25 cellular contexts compared by ENCODE assay signal in the genomic region with DNA sequence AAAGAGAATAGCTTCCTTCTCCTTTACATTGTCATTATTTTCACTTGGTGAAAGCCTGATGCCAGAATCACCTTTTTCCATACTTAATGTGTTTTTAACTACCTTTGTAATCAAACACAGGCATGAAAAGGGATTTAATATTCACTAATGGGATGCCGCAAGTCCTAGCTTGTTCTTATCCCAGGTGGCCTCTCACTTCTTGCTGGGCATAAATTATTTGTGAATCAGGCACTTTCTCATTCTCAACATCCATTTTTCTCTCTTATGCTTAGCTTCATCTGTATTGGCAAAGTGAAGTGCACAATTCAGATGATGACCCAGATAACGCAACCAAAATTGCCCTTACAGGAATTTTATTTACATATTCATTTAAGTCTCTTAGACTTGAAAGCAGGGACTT. TPM values are rescaled to one million over a fixed set of nuclear protein-coding genes. Genes with fewer than 3 reads are reported as not detected.
A peak's percentile ranks its signal among the peaks of the same experiment; 100 is the strongest.
DNase-seq lines count a peak whose midpoint lies in the region; ATAC-seq and TF ChIP-seq lines count a peak whose summit lies in the region.
"Had no signal": no experiment of that assay in that cellular context is flagged by ENCODE, and none has a peak within 500 bp of the region (broad histone marks: within the 10 kb centered on the region; RNA-seq: fewer than 3 reads in every experiment).

No MANE protein-coding gene starts in this region.

- H3K27ac Mint-ChIP-seq in nephron progenitor cell (peak overlapping the region; percentile 61), mesothelial cell of epicardium (no peak overlapping the region)
- H3K27ac Mint-ChIP-seq: activated CD4-positive, alpha-beta T cell treated with anti-CD3 and anti-CD28 coated beads, Interleukin-2, amount 10 ng/mL, durations not matched to agents 24 days and 14 days; activated naive CD4-positive, alpha-beta T cell treated with anti-CD3 and anti-CD28 coated beads for 36 hours; CD4-positive, CD25-positive, alpha-beta regulatory T cell had no signal

- ATAC-seq in HG02884 (IDR thresholded peaks at IDR 0.05; ENCODE audit: unreplicated experiment): no peak

- H3K9me3 Mint-ChIP-seq in nephron progenitor cell (no peaks in the 10 kb centered on the region), mesothelial cell of epicardium (no peaks in the 10 kb centered on the region)
- H3K9me3 Mint-ChIP-seq: activated CD4-positive, alpha-beta T cell treated with anti-CD3 and anti-CD28 coated beads, Interleukin-2, amount 10 ng/mL, durations not matched to agents 24 days and 14 days; activated naive CD4-positive, alpha-beta T cell treated with anti-CD3 and anti-CD28 coated beads for 36 hours had no signal

- TF ChIP-seq CTCF in nephron progenitor cell (IDR thresholded peaks at IDR 0.05) (no peak), mesothelial cell of epicardium (IDR thresholded peaks at IDR 0.05; ENCODE audit: unreplicated experiment) (no peak)

- H3K4me3 Mint-ChIP-seq in nephron progenitor cell (no peak overlapping the region), mesothelial cell of epicardium (no peak overlapping the region)
- H3K4me3 Mint-ChIP-seq: activated CD4-positive, alpha-beta T cell treated with anti-CD3 and anti-CD28 coated beads, Interleukin-2, amount 10 ng/mL, durations not matched to agents 24 days and 14 days; activated naive CD4-positive, alpha-beta T cell treated with anti-CD3 and anti-CD28 coated beads for 36 hours; CD4-positive, CD25-positive, alpha-beta regulatory T cell had no signal

- H3K27me3 Mint-ChIP-seq in nephron progenitor cell (ENCODE audit: low read depth, poor library complexity): no peaks in the 10 kb centered on the region
- peaks cover 4% of the 10 kb centered on the region for H3K27me3 Mint-ChIP-seq in mesothelial cell of epicardium (ENCODE audit: low read depth)

- DNase-seq in NCI-H1694 treated with DMSO at 0.1 percent for 48 hours (lab: John Stamatoyannopoulos, UW) (peak; percentile 56), NCI-H1694 (lab: John Stamatoyannopoulos, UW) (no peak), NCI-H2081 (lab: John Stamatoyannopoulos, UW) (peak; percentile 44 to 85), NCI-H748 treated with DMSO at 0.1 percent for 48 hours (lab: John Stamatoyannopoulos, UW) (peak; percentile 94), nephron progenitor cell (no peak), mesothelial cell of epicardium (ENCODE audit: low spot score in 2 of 2, unreplicated experiment in 2 of 2) (no peak)
- DNase-seq in activated naive CD4-positive, alpha-beta T cell (lab: John Stamatoyannopoulos, UW): no peak
- DNase-seq: activated CD4-positive, alpha-beta T cell treated with anti-CD3 and anti-CD28 coated beads, Interleukin-2, amount 10 ng/mL, durations not matched to agents 24 days and 14 days; activated naive CD4-positive, alpha-beta T cell treated with anti-CD3 and anti-CD28 coated beads for 36 hours; activated T-cell treated with anti-CD3 and anti-CD28 coated beads, Interleukin-2, amount 50 U/mL, for 48 hours; amniotic stem cell; CD4-positive, CD25-positive, alpha-beta regulatory T cell; effector CD8-positive, alpha-beta T cell; foreskin fibroblast; GDM1; GOT3; heart right ventricle; NCI-H446 treated with DMSO at 0.1 percent for 48 hours; stimulated activated CD8-positive, alpha-beta memory T cell treated with anti-CD3 and anti-CD28 coated beads, Interleukin-4, amount 100 ng/mL, for 48 hours; T-helper 1 cell; trophoblast cell had no signal

- no peaks in the 10 kb centered on the region for H3K36me3 Mint-ChIP-seq in nephron progenitor cell (ENCODE audit: low read depth)
- H3K36me3 Mint-ChIP-seq in mesothelial cell of epicardium: no peaks in the 10 kb centered on the region
- H3K36me3 Mint-ChIP-seq: CD4-positive, CD25-positive, alpha-beta regulatory T cell had no signal

- H3K4me1 Mint-ChIP-seq in nephron progenitor cell: peaks cover 20% of the 10 kb centered on the region
- peaks cover 9% of the 10 kb centered on the region for H3K4me1 Mint-ChIP-seq in mesothelial cell of epicardium

RNA-seq across cellular contexts. Expression of gene ACTL7B, which starts 10.9 kb away (rescaled TPM):
- total RNA-seq in mesothelial cell of epicardium: 0.13 to 0.16 TPM in 2 of 3 replicates, not detected in the other
- total RNA-seq: activated CD4-positive, alpha-beta T cell treated with anti-CD3 and anti-CD28 coated beads, Interleukin-2, amount 10 ng/mL, durations not matched to agents 24 days and 14 days; activated naive CD4-positive, alpha-beta T cell treated with anti-CD3 and anti-CD28 coated beads for 36 hours; heart right ventricle; SJSA1; skeletal muscle tissue had no signal

RNA-seq across cellular contexts. Expression of gene ACTL7A, which starts 17.2 kb away (rescaled TPM):
- total RNA-seq in mesothelial cell of epicardium: not detected in 3 replicates
- total RNA-seq: activated CD4-positive, alpha-beta T cell treated with anti-CD3 and anti-CD28 coated beads, Interleukin-2, amount 10 ng/mL, durations not matched to agents 24 days and 14 days; activated naive CD4-positive, alpha-beta T cell treated with anti-CD3 and anti-CD28 coated beads for 36 hours; CD4-positive, CD25-positive, alpha-beta regulatory T cell; heart right ventricle; pulmonary artery endothelial cell; SJSA1; skeletal muscle tissue had no signal

Comparison
In these comparisons a context has a peak if more than half of its experiments do, and no peak if none do; other contexts are left out.
1. DNase-seq: peak in NCI-H1694 treated with DMSO at 0.1 percent for 48 hours (single experiment), NCI-H2081 (2 of 2) and NCI-H748 treated with DMSO at 0.1 percent for 48 hours (single experiment); none in NCI-H1694 (single experiment), nephron progenitor cell (single experiment), activated naive CD4-positive, alpha-beta T cell (0 of 4) and mesothelial cell of epicardium (0 of 2).